ENCODE assay signal across 20 cellular contexts in genomic region chr16:11717811-11718210, GRCh38. TPM values are rescaled to one million over a fixed set of nuclear protein-coding genes. Genes with fewer than 3 reads are reported as not detected.
DNase-seq lines count a peak whose midpoint lies in the region; ATAC-seq and TF ChIP-seq lines count a peak whose summit lies in the region.
"Had no signal": no experiment of that assay in that cellular context is flagged by ENCODE, and none has a peak within 500 bp of the region (broad histone marks: within the 10 kb centered on the region; RNA-seq: fewer than 3 reads in every experiment).

No MANE protein-coding gene starts in this region.

- peak overlapping the region; percentile 45 for H3K27ac Mint-ChIP-seq in CD8-positive, alpha-beta T cell
- H3K27ac Mint-ChIP-seq in chondrocyte (ENCODE audit: unreplicated experiment): peak overlapping the region; percentile 23
- peak overlapping the region; percentile 56 for H3K27ac Mint-ChIP-seq in stimulated activated effector memory CD8-positive, alpha-beta T cell treated with anti-CD3 and anti-CD28 coated beads, Interleukin-12 subunit alpha, Interleukin-12 subunit beta, amount 100 ng/mL, for 72 hours
- H3K27ac Mint-ChIP-seq: activated CD4-positive, alpha-beta T cell treated with anti-CD3 and anti-CD28 coated beads, Interleukin-2, amount 10 ng/mL, durations not matched to agents 24 days and 14 days; activated CD8-positive, alpha-beta memory T cell treated with anti-CD3 and anti-CD28 coated beads, Interleukin-2, amount 10 ng/mL, durations not matched to agents 7 days and 5 days; activated T-helper 2 cell treated with anti-CD3 and anti-CD28 coated beads, Interferon-gamma antibody, Interleukin-2, Interleukin-4, amounts not matched to agents 10 μg/mL and 5 μg/mL and 100 μg/mL, durations not matched to agents 14 hours and 24 hours and 36 hours had no signal

- no peak overlapping the region for H3K4me3 ChIP-seq in CD8-positive, alpha-beta T cell (ENCODE audit: low read depth, low read length)
- H3K4me3 ChIP-seq in MM.1S (ENCODE audit: low read length): no peak overlapping the region
- H3K4me3 ChIP-seq: colonic mucosa, Peyer's patch, SJSA1 had no signal

- H3K4me3 Mint-ChIP-seq in CD8-positive, alpha-beta T cell: no peak overlapping the region
- H3K4me3 Mint-ChIP-seq in chondrocyte (ENCODE audit: unreplicated experiment): no peak overlapping the region
- H3K4me3 Mint-ChIP-seq in stimulated activated effector memory CD8-positive, alpha-beta T cell treated with anti-CD3 and anti-CD28 coated beads, Interleukin-12 subunit alpha, Interleukin-12 subunit beta, amount 100 ng/mL, for 72 hours: no peak overlapping the region
- H3K4me3 Mint-ChIP-seq: activated CD4-positive, alpha-beta T cell treated with anti-CD3 and anti-CD28 coated beads, Interleukin-2, amount 10 ng/mL, durations not matched to agents 24 days and 14 days; activated CD8-positive, alpha-beta memory T cell treated with anti-CD3 and anti-CD28 coated beads, Interleukin-2, amount 10 ng/mL, durations not matched to agents 7 days and 5 days; brain had no signal

- no peaks in the 10 kb centered on the region for H3K27me3 ChIP-seq in CD8-positive, alpha-beta T cell (ENCODE audit: insufficient read depth, low read length)
- H3K27me3 ChIP-seq in MM.1S (replicated peaks; ENCODE audit: insufficient read depth, low read length): no peaks in the 10 kb centered on the region
- H3K27me3 ChIP-seq: colonic mucosa, Peyer's patch, SJSA1 had no signal

- H3K9me3 Mint-ChIP-seq in CD8-positive, alpha-beta T cell: no peaks in the 10 kb centered on the region
- H3K9me3 Mint-ChIP-seq in chondrocyte (ENCODE audit: low read depth): no peaks in the 10 kb centered on the region
- no peaks in the 10 kb centered on the region for H3K9me3 Mint-ChIP-seq in stimulated activated effector memory CD8-positive, alpha-beta T cell treated with anti-CD3 and anti-CD28 coated beads, Interleukin-12 subunit alpha, Interleukin-12 subunit beta, amount 100 ng/mL, for 72 hours
- H3K9me3 Mint-ChIP-seq: activated CD4-positive, alpha-beta T cell treated with anti-CD3 and anti-CD28 coated beads, Interleukin-2, amount 10 ng/mL, durations not matched to agents 24 days and 14 days; activated T-helper 2 cell treated with anti-CD3 and anti-CD28 coated beads, Interferon-gamma antibody, Interleukin-2, Interleukin-4, amounts not matched to agents 10 μg/mL and 5 μg/mL and 100 μg/mL, durations not matched to agents 14 hours and 24 hours and 36 hours; brain had no signal

- no peaks in the 10 kb centered on the region for H3K27me3 Mint-ChIP-seq in CD8-positive, alpha-beta T cell (ENCODE audit: low read depth)
- no peaks in the 10 kb centered on the region for H3K27me3 Mint-ChIP-seq in chondrocyte (ENCODE audit: low read depth)
- H3K27me3 Mint-ChIP-seq: activated CD4-positive, alpha-beta T cell treated with anti-CD3 and anti-CD28 coated beads, Interleukin-2, amount 10 ng/mL, durations not matched to agents 24 days and 14 days; activated CD8-positive, alpha-beta memory T cell treated with anti-CD3 and anti-CD28 coated beads, Interleukin-2, amount 10 ng/mL, durations not matched to agents 7 days and 5 days; brain had no signal

- no peak for ATAC-seq in CD8-positive, alpha-beta T cell
- ATAC-seq in stimulated activated effector memory CD8-positive, alpha-beta T cell treated with anti-CD3 and anti-CD28 coated beads, Interleukin-12 subunit alpha, Interleukin-12 subunit beta, amount 100 ng/mL, for 72 hours: no peak
- no peak for ATAC-seq in GM19328 (IDR thresholded peaks at IDR 0.05; ENCODE audit: unreplicated experiment)
- ATAC-seq: activated CD8-positive, alpha-beta memory T cell treated with anti-CD3 and anti-CD28 coated beads, Interleukin-2, amount 10 ng/mL, durations not matched to agents 7 days and 5 days; right cardiac atrium had no signal

- peaks cover 98% of the 10 kb centered on the region for H3F3A ChIP-seq in MM.1S (ENCODE audit: insufficient read depth, low read length)

- H3K9me2 ChIP-seq in MM.1S (replicated peaks; ENCODE audit: insufficient read depth, low read length): no peaks in the 10 kb centered on the region

- peaks cover 68% of the 10 kb centered on the region for H3K36me3 Mint-ChIP-seq in CD8-positive, alpha-beta T cell
- H3K36me3 Mint-ChIP-seq in chondrocyte (ENCODE audit: low read depth): peaks cover 20% of the 10 kb centered on the region
- peaks cover 99% of the 10 kb centered on the region for H3K36me3 Mint-ChIP-seq in stimulated activated effector memory CD8-positive, alpha-beta T cell treated with anti-CD3 and anti-CD28 coated beads, Interleukin-12 subunit alpha, Interleukin-12 subunit beta, amount 100 ng/mL, for 72 hours

- H3K79me2 ChIP-seq in MM.1S (ENCODE audit: low read length): peaks cover 99% of the 10 kb centered on the region

- peak overlapping the region; percentile 41; the same call in 1 of the 2 replicates for H3K9ac ChIP-seq in MM.1S (ENCODE audit: low read length)

- no peak overlapping the region for H3K27ac ChIP-seq in CD8-positive, alpha-beta T cell (ENCODE audit: low read depth, low read length)
- H3K27ac ChIP-seq in MM.1S (ENCODE audit: low read length): peak overlapping the region; percentile 76
- H3K27ac ChIP-seq: colonic mucosa, Peyer's patch, SJSA1 had no signal

- TF ChIP-seq CTCF in CD8-positive, alpha-beta T cell (IDR thresholded peaks at IDR 0.05): no peak
- TF ChIP-seq CTCF in MM.1S (IDR thresholded peaks at IDR 0.05; ENCODE audit: low read length) (no peak), chondrocyte (IDR thresholded peaks at IDR 0.05) (no peak)

- no peak for DNase-seq in CD8-positive, alpha-beta T cell
- peak; percentile 89 for DNase-seq in MM.1S
- DNase-seq in chondrocyte (ENCODE audit: low spot score): no peak
- no peak for DNase-seq in stimulated activated effector memory CD8-positive, alpha-beta T cell treated with anti-CD3 and anti-CD28 coated beads, Interleukin-12 subunit alpha, Interleukin-12 subunit beta, amount 100 ng/mL, for 72 hours (ENCODE audit: low spot score in 2 of 2)
- DNase-seq in NCI-H146 treated with DMSO at 0.1 percent for 48 hours (lab: John Stamatoyannopoulos, UW; ENCODE audit: unreplicated experiment): no peak
- no peak for DNase-seq in 8988T
- DNase-seq: activated CD4-positive, alpha-beta T cell treated with anti-CD3 and anti-CD28 coated beads, Interleukin-2, amount 10 ng/mL, durations not matched to agents 24 days and 14 days; activated CD8-positive, alpha-beta memory T cell treated with anti-CD3 and anti-CD28 coated beads, Interleukin-2, amount 10 ng/mL, durations not matched to agents 7 days and 5 days; colonic mucosa; NCI-H1048; NCI-H1930; NCI-H345; nucleus accumbens; Peyer's patch; right cardiac atrium; stimulated activated CD4-positive, alpha-beta T cell treated with anti-CD3 and anti-CD28 coated beads, Interleukin-15, amount 100 ng/mL, for 24 hours had no signal

- CTCF ChIA-PET in CD8-positive, alpha-beta T cell (lab: Charles Lee): interaction anchor here (1.6 to 3.1 kb wide), 3 partner anchors 186 to 310 kb away, joined by 5 to 15 read pairs (median 6); a partner anchor contains a TSS

- POLR2A ChIA-PET in CD8-positive, alpha-beta T cell (lab: Charles Lee): interaction anchor here (1.2 kb wide), 1 partner anchor 181 kb away, joined by 3 read pairs; no protein-coding TSS in a partner anchor

- no peaks in the 10 kb centered on the region for H3K4me1 ChIP-seq in CD8-positive, alpha-beta T cell (ENCODE audit: insufficient read depth, low read length)
- H3K4me1 ChIP-seq in MM.1S (ENCODE audit: low read length): peaks cover 82% of the 10 kb centered on the region
- H3K4me1 ChIP-seq: SJSA1 had no signal

- H3K36me3 ChIP-seq in CD8-positive, alpha-beta T cell (ENCODE audit: insufficient read depth, low read length): peaks cover 8% of the 10 kb centered on the region
- H3K36me3 ChIP-seq in MM.1S (replicated peaks; ENCODE audit: insufficient read depth, low read length): peaks cover 37% of the 10 kb centered on the region

- peak overlapping the region; percentile 72; the same call in 1 of the 2 replicates for H3K4me2 ChIP-seq in MM.1S (ENCODE audit: low read depth, low read length)

- intact Hi-C loops in CD8-positive, alpha-beta T cell (cut with DNase I, micrococcal nuclease): no loop called here

- H4K20me1 ChIP-seq in MM.1S (ENCODE audit: insufficient read depth, low read length): peaks cover 10% of the 10 kb centered on the region; the same call in 1 of the 2 replicates

- no peaks in the 10 kb centered on the region for H3K9me3 ChIP-seq in CD8-positive, alpha-beta T cell (ENCODE audit: low read length)
- no peaks in the 10 kb centered on the region for H3K9me3 ChIP-seq in MM.1S (replicated peaks; ENCODE audit: insufficient read depth, low read length)
- H3K9me3 ChIP-seq: colonic mucosa, Peyer's patch, SJSA1 had no signal

- no peak overlapping the region for H2AFZ ChIP-seq in MM.1S (ENCODE audit: low read length)

- H3K4me1 Mint-ChIP-seq in CD8-positive, alpha-beta T cell (ENCODE audit: low read depth): peaks cover 22% of the 10 kb centered on the region
- peaks cover 19% of the 10 kb centered on the region for H3K4me1 Mint-ChIP-seq in chondrocyte (ENCODE audit: low read depth)
- peaks cover 6% of the 10 kb centered on the region for H3K4me1 Mint-ChIP-seq in stimulated activated effector memory CD8-positive, alpha-beta T cell treated with anti-CD3 and anti-CD28 coated beads, Interleukin-12 subunit alpha, Interleukin-12 subunit beta, amount 100 ng/mL, for 72 hours

RNA-seq across cellular contexts. Expression of gene TXNDC11, which starts 24.8 kb away (rescaled TPM):
- 100 to 1,000 TPM; 118 to 130 TPM for total RNA-seq in CD8-positive, alpha-beta T cell
- 34.9 to 53.1 TPM (median 39.7 TPM) in 3 replicates for total RNA-seq in chondrocyte

RNA-seq across cellular contexts. Expression of gene SNN, which starts 49.6 kb away (rescaled TPM):
- total RNA-seq in CD8-positive, alpha-beta T cell: 100 to 1,000 TPM; 105 to 107 TPM
- total RNA-seq in chondrocyte: 12.5 to 15.3 TPM (median 14.0 TPM) in 3 replicates
